In the genomic region with DNA sequence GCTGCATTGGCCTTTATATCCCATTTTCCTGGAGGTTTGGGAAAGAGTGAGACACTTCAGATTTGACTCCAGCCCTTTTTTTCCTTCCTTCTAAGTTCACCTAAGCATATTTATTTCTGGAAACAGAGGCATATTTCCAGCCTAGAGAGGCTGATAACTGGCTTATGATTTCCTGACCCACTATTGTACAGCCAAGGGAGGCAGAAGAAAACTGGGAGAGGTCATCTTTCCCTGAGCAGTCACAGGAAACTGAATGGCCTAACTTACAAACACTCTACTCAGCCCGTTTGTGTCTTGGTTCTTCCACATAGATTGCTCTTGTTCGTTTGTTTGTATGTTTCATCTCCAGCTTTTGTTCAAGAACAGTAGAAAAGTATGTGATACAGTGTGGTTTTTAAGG, we compare ENCODE assay signal across 1 cellular context.
TF ChIP-seq lines count a peak whose summit lies in the region.

No MANE protein-coding gene starts in this region.

TF ChIP-seq in HepG2, 621 proteins besides CTCF, POLR2A, EP300 and RAD21 (continued from another document):
- TF ChIP-seq, protein P1, sequence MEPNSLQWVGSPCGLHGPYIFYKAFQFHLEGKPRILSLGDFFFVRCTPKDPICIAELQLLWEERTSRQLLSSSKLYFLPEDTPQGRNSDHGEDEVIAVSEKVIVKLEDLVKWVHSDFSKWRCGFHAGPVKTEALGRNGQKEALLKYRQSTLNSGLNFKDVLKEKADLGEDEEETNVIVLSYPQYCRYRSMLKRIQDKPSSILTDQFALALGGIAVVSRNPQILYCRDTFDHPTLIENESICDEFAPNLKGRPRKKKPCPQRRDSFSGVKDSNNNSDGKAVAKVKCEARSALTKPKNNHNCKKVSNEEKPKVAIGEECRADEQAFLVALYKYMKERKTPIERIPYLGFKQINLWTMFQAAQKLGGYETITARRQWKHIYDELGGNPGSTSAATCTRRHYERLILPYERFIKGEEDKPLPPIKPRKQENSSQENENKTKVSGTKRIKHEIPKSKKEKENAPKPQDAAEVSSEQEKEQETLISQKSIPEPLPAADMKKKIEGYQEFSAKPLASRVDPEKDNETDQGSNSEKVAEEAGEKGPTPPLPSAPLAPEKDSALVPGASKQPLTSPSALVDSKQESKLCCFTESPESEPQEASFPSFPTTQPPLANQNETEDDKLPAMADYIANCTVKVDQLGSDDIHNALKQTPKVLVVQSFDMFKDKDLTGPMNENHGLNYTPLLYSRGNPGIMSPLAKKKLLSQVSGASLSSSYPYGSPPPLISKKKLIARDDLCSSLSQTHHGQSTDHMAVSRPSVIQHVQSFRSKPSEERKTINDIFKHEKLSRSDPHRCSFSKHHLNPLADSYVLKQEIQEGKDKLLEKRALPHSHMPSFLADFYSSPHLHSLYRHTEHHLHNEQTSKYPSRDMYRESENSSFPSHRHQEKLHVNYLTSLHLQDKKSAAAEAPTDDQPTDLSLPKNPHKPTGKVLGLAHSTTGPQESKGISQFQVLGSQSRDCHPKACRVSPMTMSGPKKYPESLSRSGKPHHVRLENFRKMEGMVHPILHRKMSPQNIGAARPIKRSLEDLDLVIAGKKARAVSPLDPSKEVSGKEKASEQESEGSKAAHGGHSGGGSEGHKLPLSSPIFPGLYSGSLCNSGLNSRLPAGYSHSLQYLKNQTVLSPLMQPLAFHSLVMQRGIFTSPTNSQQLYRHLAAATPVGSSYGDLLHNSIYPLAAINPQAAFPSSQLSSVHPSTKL (CRISPR knock-in tag; IDR thresholded peaks at IDR 0.05) = no peak
- TF ChIP-seq SATB2 (CRISPR knock-in tag; IDR thresholded peaks at IDR 0.05) = no peak
TF ChIP-seq in HepG2: peak in this region for 0.
